Comparison of ENCODE assay signal across 1 cellular context in genomic region chr3:183265713-183266417, GRCh38.
TF ChIP-seq lines count a peak whose summit lies in the region.

No MANE protein-coding gene starts in this region.

TF ChIP-seq in IMR-90, 13 proteins besides CTCF, POLR2A, EP300 and RAD21:
- TF ChIP-seq FOS (IDR thresholded peaks at IDR 0.05; ENCODE audit: low read depth, low read length) = peak; percentile 37; the same call in 1 of the 2 replicates
- no peak for TF ChIP-seq MXI1 (IDR thresholded peaks at IDR 0.05; ENCODE audit: borderline replicate concordance, low read depth, low read length)
